8 cellular contexts compared by ENCODE assay signal in genomic region chr18:76983184-76983583, GRCh38.
DNase-seq lines count a peak whose midpoint lies in the region; ATAC-seq and TF ChIP-seq lines count a peak whose summit lies in the region.

No MANE protein-coding gene starts in this region.

- H3K9me3 Mint-ChIP-seq in neural progenitor cell = no peaks in the 10 kb centered on the region

- no peak overlapping the region for H3K9ac ChIP-seq in neural progenitor cell

- no peaks in the 10 kb centered on the region for H3K9me3 ChIP-seq in DOHH2 (ENCODE audit: control insufficient read depth, insufficient read depth, low read length)
- H3K9me3 ChIP-seq in neural progenitor cell (ENCODE audit: low read depth) = no peaks in the 10 kb centered on the region

- H3K36me3 Mint-ChIP-seq in neural progenitor cell = peaks cover 7% of the 10 kb centered on the region

- TF ChIP-seq CTCF in DOHH2 (IDR thresholded peaks at IDR 0.05; ENCODE audit: low read depth, low read length, poor library complexity, severe bottlenecking) = peak; percentile 84
- peak; percentile 86 for TF ChIP-seq CTCF in fibroblast of mammary gland (conservative IDR thresholded peaks at IDR 0.05; ENCODE audit: control insufficient read depth, insufficient read depth, low read depth, low read length)
- peak; percentile 95 for TF ChIP-seq CTCF in neural progenitor cell (IDR thresholded peaks at IDR 0.05)

- H3K36me3 ChIP-seq in DOHH2 (ENCODE audit: control insufficient read depth, low read length) = peaks cover 27% of the 10 kb centered on the region
- H3K36me3 ChIP-seq in neural progenitor cell = no peaks in the 10 kb centered on the region

- peak overlapping the region; percentile 48 for H2AFZ ChIP-seq in neural progenitor cell (replicated peaks)

- no peak overlapping the region for H3K27ac Mint-ChIP-seq in neural progenitor cell

- H3K4me3 ChIP-seq in DOHH2 (ENCODE audit: low read length) = peak overlapping the region; percentile 86
- no peak overlapping the region for H3K4me3 ChIP-seq in fibroblast of mammary gland (ENCODE audit: control insufficient read depth, low read depth, low read length)
- H3K4me3 ChIP-seq in neural progenitor cell = peak overlapping the region; percentile 27

- H3K27ac ChIP-seq in DOHH2 (ENCODE audit: low read depth, low read length) (peak overlapping the region; percentile 98), neural progenitor cell (no peak overlapping the region), substantia nigra (ENCODE audit: low read depth, low read length, poor library complexity, severe bottlenecking) (no peak overlapping the region)

- H3K27me3 Mint-ChIP-seq in neural progenitor cell (ENCODE audit: insufficient read depth, low read depth) = peaks cover 2% of the 10 kb centered on the region

- no peak overlapping the region for H3K4me3 Mint-ChIP-seq in neural progenitor cell

- H3K4me2 ChIP-seq in DOHH2 (ENCODE audit: low read length) (peak overlapping the region; percentile 70), neural progenitor cell (peak overlapping the region; percentile 61)

- no peaks in the 10 kb centered on the region for H3K9me2 ChIP-seq in DOHH2 (replicated peaks; ENCODE audit: control insufficient read depth, low read length)

- peaks cover 6% of the 10 kb centered on the region for H3K79me2 ChIP-seq in DOHH2 (ENCODE audit: control insufficient read depth, low read length)
- H3K79me2 ChIP-seq in neural progenitor cell (ENCODE audit: low read depth) = no peaks in the 10 kb centered on the region

- no peaks in the 10 kb centered on the region for H3K27me3 ChIP-seq in DOHH2 (ENCODE audit: control insufficient read depth, low read length)
- H3K27me3 ChIP-seq in neural progenitor cell = no peaks in the 10 kb centered on the region

- H4K20me1 ChIP-seq in DOHH2 (ENCODE audit: control insufficient read depth, insufficient read depth, low read depth, low read length) (no peaks in the 10 kb centered on the region), neural progenitor cell (ENCODE audit: low read depth) (no peaks in the 10 kb centered on the region)

- peak; percentile 68 for ATAC-seq in GM21786 (IDR thresholded peaks at IDR 0.05; ENCODE audit: unreplicated experiment)

- H3K4me1 ChIP-seq in DOHH2 (ENCODE audit: control insufficient read depth, low read length) (peaks cover 56% of the 10 kb centered on the region), neural progenitor cell (peaks cover 19% of the 10 kb centered on the region)

- H3K4me1 Mint-ChIP-seq in neural progenitor cell = peaks cover 48% of the 10 kb centered on the region

- H3F3A ChIP-seq in DOHH2 (ENCODE audit: control insufficient read depth, insufficient read depth) = peaks cover 30% of the 10 kb centered on the region
- H3F3A ChIP-seq in neural progenitor cell (ENCODE audit: low read depth) = no peaks in the 10 kb centered on the region

- DNase-seq in KG1 (lab: John Stamatoyannopoulos, UW) (peak; percentile 47), fibroblast of mammary gland (ENCODE audit: low read depth) (peak; percentile 68), neural progenitor cell (ENCODE audit: low spot score) (peak; percentile 87), substantia nigra (lab: John Stamatoyannopoulos, UW) (peak in 31 of 49 donors; percentile 37 to 84 (median 68))
- peak; percentile 93 for DNase-seq in activated T-cell treated with anti-CD3 and anti-CD28 coated beads, Interleukin-2, amount 50 U/mL, for 48 hours

TF ChIP-seq in PFSK-1, 5 proteins besides CTCF, POLR2A, EP300 and RAD21:
- TF ChIP-seq TAF1 (IDR thresholded peaks at IDR 0.05; ENCODE audit: borderline replicate concordance, insufficient read depth, low read length) (no peak), FOXP2 (optimal IDR thresholded peaks at IDR 0.05; ENCODE audit: borderline replicate concordance, extremely low read depth, extremely low read length, insufficient read depth) (peak; percentile 20), POLR2AphosphoS5 (IDR thresholded peaks at IDR 0.05; ENCODE audit: low read depth, low read length) (no peak)
